ENCODE assay signal across 1 cellular context in the genomic region with DNA sequence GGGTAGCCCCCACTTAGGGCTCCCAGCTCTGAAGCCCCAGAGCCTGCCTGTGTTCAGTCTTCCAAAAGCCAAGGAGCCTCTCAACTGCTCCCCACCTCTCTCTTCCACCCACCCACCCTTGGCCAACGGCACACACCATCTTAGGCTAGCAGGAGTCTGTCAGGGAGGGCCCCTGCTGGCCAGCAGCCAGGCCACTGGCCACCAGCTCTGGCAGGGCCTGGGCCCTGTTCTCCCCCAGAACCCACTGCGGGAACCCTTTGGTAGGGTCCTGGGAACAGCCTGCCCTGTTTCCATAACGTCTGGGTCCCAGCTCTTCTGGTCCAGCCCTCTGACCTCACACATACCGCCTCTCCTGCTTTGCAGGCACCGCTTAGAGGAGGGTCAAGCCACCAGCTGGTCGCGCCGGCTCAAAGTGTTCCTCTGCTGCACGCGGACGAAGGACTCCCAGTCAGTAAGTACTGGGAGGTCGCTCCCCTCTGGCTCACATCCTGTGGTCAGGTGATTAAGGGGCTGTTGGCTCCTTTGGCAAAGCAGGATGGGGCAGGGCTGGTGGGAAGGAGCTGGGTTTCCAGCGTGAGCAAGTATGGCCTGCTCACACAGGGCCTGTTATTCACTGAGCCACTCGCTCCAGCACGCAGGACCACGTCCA.
TF ChIP-seq lines count a peak whose summit lies in the region.

No MANE protein-coding gene starts in this region.

TF ChIP-seq in WTC11, 78 proteins besides CTCF, POLR2A, EP300 and RAD21:
- TF ChIP-seq, protein P1, sequence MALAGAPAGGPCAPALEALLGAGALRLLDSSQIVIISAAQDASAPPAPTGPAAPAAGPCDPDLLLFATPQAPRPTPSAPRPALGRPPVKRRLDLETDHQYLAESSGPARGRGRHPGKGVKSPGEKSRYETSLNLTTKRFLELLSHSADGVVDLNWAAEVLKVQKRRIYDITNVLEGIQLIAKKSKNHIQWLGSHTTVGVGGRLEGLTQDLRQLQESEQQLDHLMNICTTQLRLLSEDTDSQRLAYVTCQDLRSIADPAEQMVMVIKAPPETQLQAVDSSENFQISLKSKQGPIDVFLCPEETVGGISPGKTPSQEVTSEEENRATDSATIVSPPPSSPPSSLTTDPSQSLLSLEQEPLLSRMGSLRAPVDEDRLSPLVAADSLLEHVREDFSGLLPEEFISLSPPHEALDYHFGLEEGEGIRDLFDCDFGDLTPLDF (CRISPR knock-in tag; IDR thresholded peaks at IDR 0.05), result no peak
- no peak for TF ChIP-seq TP53 (CRISPR knock-in tag; IDR thresholded peaks at IDR 0.05)
- TF ChIP-seq, protein P2, sequence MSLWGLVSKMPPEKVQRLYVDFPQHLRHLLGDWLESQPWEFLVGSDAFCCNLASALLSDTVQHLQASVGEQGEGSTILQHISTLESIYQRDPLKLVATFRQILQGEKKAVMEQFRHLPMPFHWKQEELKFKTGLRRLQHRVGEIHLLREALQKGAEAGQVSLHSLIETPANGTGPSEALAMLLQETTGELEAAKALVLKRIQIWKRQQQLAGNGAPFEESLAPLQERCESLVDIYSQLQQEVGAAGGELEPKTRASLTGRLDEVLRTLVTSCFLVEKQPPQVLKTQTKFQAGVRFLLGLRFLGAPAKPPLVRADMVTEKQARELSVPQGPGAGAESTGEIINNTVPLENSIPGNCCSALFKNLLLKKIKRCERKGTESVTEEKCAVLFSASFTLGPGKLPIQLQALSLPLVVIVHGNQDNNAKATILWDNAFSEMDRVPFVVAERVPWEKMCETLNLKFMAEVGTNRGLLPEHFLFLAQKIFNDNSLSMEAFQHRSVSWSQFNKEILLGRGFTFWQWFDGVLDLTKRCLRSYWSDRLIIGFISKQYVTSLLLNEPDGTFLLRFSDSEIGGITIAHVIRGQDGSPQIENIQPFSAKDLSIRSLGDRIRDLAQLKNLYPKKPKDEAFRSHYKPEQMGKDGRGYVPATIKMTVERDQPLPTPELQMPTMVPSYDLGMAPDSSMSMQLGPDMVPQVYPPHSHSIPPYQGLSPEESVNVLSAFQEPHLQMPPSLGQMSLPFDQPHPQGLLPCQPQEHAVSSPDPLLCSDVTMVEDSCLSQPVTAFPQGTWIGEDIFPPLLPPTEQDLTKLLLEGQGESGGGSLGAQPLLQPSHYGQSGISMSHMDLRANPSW (CRISPR knock-in tag; conservative IDR thresholded peaks at IDR 0.05; ENCODE audit: low read depth), result no peak
- TF ChIP-seq, protein P3, sequence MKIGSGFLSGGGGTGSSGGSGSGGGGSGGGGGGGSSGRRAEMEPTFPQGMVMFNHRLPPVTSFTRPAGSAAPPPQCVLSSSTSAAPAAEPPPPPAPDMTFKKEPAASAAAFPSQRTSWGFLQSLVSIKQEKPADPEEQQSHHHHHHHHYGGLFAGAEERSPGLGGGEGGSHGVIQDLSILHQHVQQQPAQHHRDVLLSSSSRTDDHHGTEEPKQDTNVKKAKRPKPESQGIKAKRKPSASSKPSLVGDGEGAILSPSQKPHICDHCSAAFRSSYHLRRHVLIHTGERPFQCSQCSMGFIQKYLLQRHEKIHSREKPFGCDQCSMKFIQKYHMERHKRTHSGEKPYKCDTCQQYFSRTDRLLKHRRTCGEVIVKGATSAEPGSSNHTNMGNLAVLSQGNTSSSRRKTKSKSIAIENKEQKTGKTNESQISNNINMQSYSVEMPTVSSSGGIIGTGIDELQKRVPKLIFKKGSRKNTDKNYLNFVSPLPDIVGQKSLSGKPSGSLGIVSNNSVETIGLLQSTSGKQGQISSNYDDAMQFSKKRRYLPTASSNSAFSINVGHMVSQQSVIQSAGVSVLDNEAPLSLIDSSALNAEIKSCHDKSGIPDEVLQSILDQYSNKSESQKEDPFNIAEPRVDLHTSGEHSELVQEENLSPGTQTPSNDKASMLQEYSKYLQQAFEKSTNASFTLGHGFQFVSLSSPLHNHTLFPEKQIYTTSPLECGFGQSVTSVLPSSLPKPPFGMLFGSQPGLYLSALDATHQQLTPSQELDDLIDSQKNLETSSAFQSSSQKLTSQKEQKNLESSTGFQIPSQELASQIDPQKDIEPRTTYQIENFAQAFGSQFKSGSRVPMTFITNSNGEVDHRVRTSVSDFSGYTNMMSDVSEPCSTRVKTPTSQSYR (CRISPR knock-in tag; IDR thresholded peaks at IDR 0.05), result no peak
- TF ChIP-seq, protein P4, sequence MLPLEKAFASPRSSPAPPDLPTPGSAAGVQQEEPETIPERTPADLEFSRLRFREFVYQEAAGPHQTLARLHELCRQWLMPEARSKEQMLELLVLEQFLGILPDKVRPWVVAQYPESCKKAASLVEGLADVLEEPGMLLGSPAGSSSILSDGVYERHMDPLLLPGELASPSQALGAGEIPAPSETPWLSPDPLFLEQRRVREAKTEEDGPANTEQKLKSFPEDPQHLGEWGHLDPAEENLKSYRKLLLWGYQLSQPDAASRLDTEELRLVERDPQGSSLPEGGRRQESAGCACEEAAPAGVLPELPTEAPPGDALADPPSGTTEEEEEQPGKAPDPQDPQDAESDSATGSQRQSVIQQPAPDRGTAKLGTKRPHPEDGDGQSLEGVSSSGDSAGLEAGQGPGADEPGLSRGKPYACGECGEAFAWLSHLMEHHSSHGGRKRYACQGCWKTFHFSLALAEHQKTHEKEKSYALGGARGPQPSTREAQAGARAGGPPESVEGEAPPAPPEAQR (CRISPR knock-in tag; IDR thresholded peaks at IDR 0.05), result no peak
- no peak for TF ChIP-seq TEAD4 (CRISPR knock-in tag; IDR thresholded peaks at IDR 0.05)
- TF ChIP-seq NFATC4 (CRISPR knock-in tag; IDR thresholded peaks at IDR 0.05), result no peak
- TF ChIP-seq ZNF219 (CRISPR knock-in tag; IDR thresholded peaks at IDR 0.05; ENCODE audit: borderline replicate concordance), result no peak
- TF ChIP-seq ZMAT4 (CRISPR knock-in tag; IDR thresholded peaks at IDR 0.05), result no peak
- TF ChIP-seq NFE2L1 (CRISPR knock-in tag; IDR thresholded peaks at IDR 0.05), result no peak
- TF ChIP-seq GABPB1 (CRISPR knock-in tag; IDR thresholded peaks at IDR 0.05), result no peak
- no peak for TF ChIP-seq ZBTB21 (CRISPR knock-in tag; IDR thresholded peaks at IDR 0.05; ENCODE audit: borderline replicate concordance)
- TF ChIP-seq, protein P5, sequence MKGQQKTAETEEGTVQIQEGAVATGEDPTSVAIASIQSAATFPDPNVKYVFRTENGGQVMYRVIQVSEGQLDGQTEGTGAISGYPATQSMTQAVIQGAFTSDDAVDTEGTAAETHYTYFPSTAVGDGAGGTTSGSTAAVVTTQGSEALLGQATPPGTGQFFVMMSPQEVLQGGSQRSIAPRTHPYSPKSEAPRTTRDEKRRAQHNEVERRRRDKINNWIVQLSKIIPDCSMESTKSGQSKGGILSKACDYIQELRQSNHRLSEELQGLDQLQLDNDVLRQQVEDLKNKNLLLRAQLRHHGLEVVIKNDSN (CRISPR knock-in tag; IDR thresholded peaks at IDR 0.05), result no peak
- no peak for TF ChIP-seq FOXP1 (CRISPR knock-in tag; IDR thresholded peaks at IDR 0.05; ENCODE audit: borderline replicate concordance)
